In the genomic region with DNA sequence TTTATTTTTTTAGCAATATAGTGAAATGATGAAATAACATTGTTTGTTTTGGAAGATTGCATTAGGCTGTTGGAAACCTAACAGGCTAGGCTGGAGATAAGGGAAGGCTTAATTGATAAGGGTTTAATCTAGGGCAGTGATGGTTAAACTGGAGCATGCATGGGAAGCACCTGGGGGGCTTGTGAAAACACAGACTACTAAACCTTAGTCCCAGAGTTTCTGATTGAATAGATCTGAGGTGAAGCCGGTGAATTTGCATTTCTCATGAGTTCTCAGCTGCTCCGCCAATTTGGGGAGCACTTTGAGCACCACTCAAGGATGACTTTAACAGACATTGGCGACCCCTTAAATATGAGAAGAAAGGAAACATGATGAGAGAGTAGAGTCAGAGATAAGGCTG, we compare ENCODE assay signal across 1 cellular context.
TF ChIP-seq lines count a peak whose summit lies in the region.

No MANE protein-coding gene starts in this region.

TF ChIP-seq in GM12878, 131 proteins besides CTCF, POLR2A, EP300 and RAD21 (continued from another document):
- TF ChIP-seq MTA3 (IDR thresholded peaks at IDR 0.05; ENCODE audit: borderline replicate concordance, low read length), result no peak
- 0 out of 2 replicates have a peak, but pooled peaks have one; percentile 7 for TF ChIP-seq TCF12 (IDR thresholded peaks at IDR 0.05; ENCODE audit: low read depth, low read length)
- no peak for TF ChIP-seq NFIC (IDR thresholded peaks at IDR 0.05; ENCODE audit: low read depth, low read length)
